ENCODE assay signal across 8 cellular contexts in genomic region chr3:31532587-31533168, GRCh38. TPM values are rescaled to one million over a fixed set of nuclear protein-coding genes. Genes with fewer than 3 reads are reported as not detected.
DNase-seq lines count a peak whose midpoint lies in the region; ATAC-seq, FAIRE-seq and TF ChIP-seq lines count a peak whose summit lies in the region.

Gene STT3B (plus strand): TSS chr3:31532925. CDS start chr3:31532999, 74 bp downstream.

- DNase-seq in COLO829 (ENCODE audit: low spot score) (peak; percentile 53), activated gamma-delta T cell (lab: John Stamatoyannopoulos, UW) (peak; percentile 82), frontal cortex (ENCODE audit: low spot score in 2 of 2) (peak in 1 of 2 donors; percentile 78), occipital lobe (lab: John Stamatoyannopoulos, UW) (peak; percentile 85)

- ATAC-seq in GM19351 (IDR thresholded peaks at IDR 0.05; ENCODE audit: unreplicated experiment) (peak; percentile 51), HG03460 (IDR thresholded peaks at IDR 0.05; ENCODE audit: unreplicated experiment) (peak; percentile 51)

- FAIRE-seq in frontal cortex (lab: Jason Lieb, UNC): no peak

- peak within 1 kb of the TSS; percentile 92 for H3K27ac ChIP-seq in temporal lobe (ENCODE audit: low read depth, low read length)

TF ChIP-seq in PFSK-1, 5 proteins besides CTCF, POLR2A, EP300 and RAD21:
- TF ChIP-seq REST (IDR thresholded peaks at IDR 0.05; ENCODE audit: insufficient read depth in 1 of 2, low read depth in 2 of 2, low read length in 2 of 2) (no peak; a peak in 1 of 4 replicates), FOXP2 (optimal IDR thresholded peaks at IDR 0.05; ENCODE audit: borderline replicate concordance, extremely low read depth, extremely low read length, insufficient read depth) (no peak), TAF1 (IDR thresholded peaks at IDR 0.05; ENCODE audit: borderline replicate concordance, insufficient read depth, low read length) (peak; percentile 59; the same call in 1 of the 2 replicates), SIN3A (IDR thresholded peaks at IDR 0.05; ENCODE audit: borderline replicate concordance, insufficient read depth, low read length) (0 out of 2 replicates have a peak, but pooled peaks have one; percentile 19), POLR2AphosphoS5 (IDR thresholded peaks at IDR 0.05; ENCODE audit: low read depth, low read length) (peak; percentile 83)
TF ChIP-seq in PFSK-1: peak in this region for 3.

RNA-seq across cellular contexts. Expression of gene STT3B, which starts in this region (rescaled TPM):
- 26.4 TPM for polyA plus RNA-seq in PFSK-1 (2012; ENCODE audit: insufficient read length, low read depth)
- 190 TPM for total RNA-seq in frontal cortex
- total RNA-seq in occipital lobe: 191 TPM
- 139 TPM for total RNA-seq in temporal lobe
